Comparison of ENCODE assay signal across 10 cellular contexts in genomic region chr1:152926091-152926490, GRCh38. TPM values are rescaled to one million over a fixed set of nuclear protein-coding genes. Genes with fewer than 3 reads are reported as not detected.
DNase-seq lines count a peak whose midpoint lies in the region; ATAC-seq, FAIRE-seq and TF ChIP-seq lines count a peak whose summit lies in the region.
"Had no signal": no experiment of that assay in that cellular context is flagged by ENCODE, and none has a peak within 500 bp of the region (broad histone marks: within the 10 kb centered on the region; RNA-seq: fewer than 3 reads in every experiment).

No MANE protein-coding gene starts in this region.

- POLR2A ChIA-PET in GM10248 (lab: Yijun Ruan, JAX): no interaction called here

- no peak overlapping the region for H3K4me3 ChIP-seq in adrenal gland
- H3K4me3 ChIP-seq: ovary had no signal

- TF ChIP-seq CTCF in GM10248 (IDR thresholded peaks at IDR 0.05; ENCODE audit: control extremely low read depth, extremely low read depth, low read depth, missing control alignments) (peak; percentile 65), adrenal gland (IDR thresholded peaks at IDR 0.05) (no peak)

- H3K4me1 ChIP-seq in adrenal gland (replicated peaks in 1 of 2): no peaks in the 10 kb centered on the region

- no peak for FAIRE-seq in frontal cortex (lab: Jason Lieb, UNC)

- DNase-seq in GM10248 (ENCODE audit: extremely low spot score) (peak; percentile 52), SW480 (ENCODE audit: low spot score) (peak; percentile 40), lung microvascular endothelial cell (ENCODE audit: low read depth in 2 of 2) (peak; percentile 17 to 34), frontal cortex (ENCODE audit: low spot score in 2 of 2) (no peak), adrenal gland (no peak)
- DNase-seq in activated CD4-positive, alpha-beta T cell treated with anti-CD3 and anti-CD28 coated beads, Interleukin-2, amount 50 U/mL, for 4 hours: no peak
- DNase-seq: activated CD8-positive, alpha-beta memory T cell treated with anti-CD3 and anti-CD28 coated beads, Interleukin-2, amount 50 U/mL, for 4 hours; NCI-H2081; ovary had no signal

- H3K36me3 ChIP-seq in adrenal gland (replicated peaks in 1 of 2): no peaks in the 10 kb centered on the region
- H3K36me3 ChIP-seq: ovary had no signal

- H3K27ac ChIP-seq in adrenal gland: no peak overlapping the region
- H3K27ac ChIP-seq: ovary had no signal

- H3K27me3 ChIP-seq in adrenal gland: no peaks in the 10 kb centered on the region
- H3K27me3 ChIP-seq: ovary had no signal

- peak; percentile 67 for ATAC-seq in HG02870 (IDR thresholded peaks at IDR 0.05; ENCODE audit: unreplicated experiment)

- TF ChIP-seq POLR2A in adrenal gland (IDR thresholded peaks at IDR 0.05): no peak

- CTCF ChIA-PET in GM10248 (lab: Yijun Ruan, JAX): interaction anchor here (0.6 to 8.3 kb wide), 41 partner anchors 9 to 737 kb away, joined by 3 to 131 read pairs (median 5); partner anchors contain the start of genes IVL, LORICRIN, SMCP and SPRR4

- intact Hi-C loops in adrenal gland (cut with DNase I): no loop called here

- WGBS in adrenal gland, 4 donors: 70 to 83% (median 82%) methylated on average over 3 of the region's 3 CpGs

- no peaks in the 10 kb centered on the region for H3K9me3 ChIP-seq in adrenal gland (replicated peaks in 1 of 3)
- H3K9me3 ChIP-seq: ovary had no signal

RNA-seq across cellular contexts. Expression of gene IVL, which starts 17.7 kb away (rescaled TPM):
- not detected in 2 replicates for total RNA-seq in lung microvascular endothelial cell
- not detected for total RNA-seq in frontal cortex
- total RNA-seq in adrenal gland: not detected
- polyA plus RNA-seq in adrenal gland: under 1 TPM in 2 of 3 donors, not detected in 1; 0.16 to 0.30 TPM
- total RNA-seq: ovary had no signal
- polyA plus RNA-seq: ovary had no signal

RNA-seq across cellular contexts. Expression of gene SPRR5, which starts 20.9 kb away (rescaled TPM):
- not detected in 2 replicates for total RNA-seq in lung microvascular endothelial cell
- not detected for total RNA-seq in frontal cortex
- total RNA-seq in adrenal gland: not detected
- not detected for polyA plus RNA-seq in adrenal gland
- total RNA-seq: ovary had no signal
- polyA plus RNA-seq: ovary had no signal

RNA-seq across cellular contexts. Expression of gene SPRR4, which starts 44.4 kb away (rescaled TPM):
- total RNA-seq in lung microvascular endothelial cell (not detected in 2 replicates), frontal cortex (not detected), adrenal gland (not detected)
- not detected for polyA plus RNA-seq in adrenal gland
- total RNA-seq: ovary had no signal
- polyA plus RNA-seq: ovary had no signal

RNA-seq across cellular contexts. Expression of gene SMCP, which starts 48.0 kb away (rescaled TPM):
- total RNA-seq in lung microvascular endothelial cell: not detected in 2 replicates
- not detected for total RNA-seq in frontal cortex
- total RNA-seq in adrenal gland: not detected
- polyA plus RNA-seq in adrenal gland: not detected

RNA-seq across cellular contexts. Expression of gene SPRR1A, which starts 57.8 kb away (rescaled TPM):
- total RNA-seq in lung microvascular endothelial cell (not detected in 2 replicates), frontal cortex (not detected), adrenal gland (not detected)
- not detected for polyA plus RNA-seq in adrenal gland
- total RNA-seq: ovary had no signal
- polyA plus RNA-seq: ovary had no signal

Comparison
In these comparisons a context has a peak if more than half of its experiments do, and no peak if none do; other contexts are left out.
1. DNase-seq: peak in GM10248 (single experiment), SW480 (single experiment) and lung microvascular endothelial cell (2 of 2); none in frontal cortex (0 of 2), activated CD4-positive, alpha-beta T cell treated with anti-CD3 and anti-CD28 coated beads, Interleukin-2, amount 50 U/mL, for 4 hours (0 of 2) and adrenal gland (0 of 7).